In the genomic region with DNA sequence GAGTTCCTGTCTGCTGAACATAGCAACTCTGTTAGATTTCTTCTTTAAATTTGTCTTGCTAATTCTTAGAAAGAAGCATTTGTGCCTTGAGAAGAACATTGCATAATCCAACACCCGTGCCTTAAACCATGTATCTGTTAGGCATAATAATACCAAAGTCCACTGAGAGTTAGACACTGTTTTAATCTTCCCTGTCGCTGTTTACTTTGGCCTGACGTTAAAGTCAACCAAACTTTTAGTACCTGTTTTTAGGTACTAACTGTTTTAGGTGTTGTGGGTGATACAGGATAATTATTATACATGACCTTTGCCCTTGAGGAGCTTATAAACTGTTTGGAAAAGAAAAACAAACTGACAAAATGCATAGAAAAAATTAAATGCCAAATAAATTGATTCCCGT, we compare ENCODE assay signal across 19 cellular contexts. TPM values are rescaled to one million over a fixed set of nuclear protein-coding genes. Genes with fewer than 3 reads are reported as not detected.
DNase-seq lines count a peak whose midpoint lies in the region; ATAC-seq, FAIRE-seq and TF ChIP-seq lines count a peak whose summit lies in the region.
"Had no signal": no experiment of that assay in that cellular context is flagged by ENCODE, and none has a peak within 500 bp of the region (broad histone marks: within the 10 kb centered on the region; RNA-seq: fewer than 3 reads in every experiment).

No MANE protein-coding gene starts in this region.

- intact Hi-C loops in posterior cingulate gyrus (cut with DNase I) (no loop called here), natural killer cell (cut with micrococcal nuclease) (no loop called here)

- FAIRE-seq in GM12892 (lab: Jason Lieb, UNC), result peak; percentile 24
- FAIRE-seq: G401.6 had no signal

- no peaks in the 10 kb centered on the region for H3K79me2 ChIP-seq in OCI-LY3 (ENCODE audit: low read length)

- DNase-seq in GM12892 (ENCODE audit: insufficient read length), result no peak
- peak; percentile 7 for DNase-seq in epithelial cell of proximal tubule (ENCODE audit: low read depth)
- DNase-seq in progenitor cell of endocrine pancreas (ENCODE audit: low spot score, unreplicated experiment), result no peak
- no peak for DNase-seq in posterior cingulate gyrus
- no peak for DNase-seq in natural killer cell
- DNase-seq: activated CD4-positive, alpha-beta T cell treated with anti-CD3 and anti-CD28 coated beads for 4 hours; CD4-positive, CD25-positive, alpha-beta regulatory T cell; effector memory CD8-positive, alpha-beta T cell; midbrain; NCI-H1417 treated with DMSO at 0.1 percent for 48 hours; NCI-H2107; NCI-H510A treated with DMSO at 0.1 percent for 48 hours; uterus had no signal

- TF ChIP-seq POLR2A in GM12892 (IDR thresholded peaks at IDR 0.05; ENCODE audit: low read depth, low read length), result no peak

- H3K4me1 ChIP-seq in OCI-LY3 (ENCODE audit: low read length), result peaks cover 14% of the 10 kb centered on the region
- H3K4me1 ChIP-seq: uterus had no signal

- peaks cover 25% of the 10 kb centered on the region for H3K4me1 Mint-ChIP-seq in progenitor cell of endocrine pancreas (ENCODE audit: low read depth)
- peaks cover 7% of the 10 kb centered on the region for H3K4me1 Mint-ChIP-seq in activated T-helper 17 cell treated with anti-CD3 and anti-CD28 coated beads, Interleukin-2, amount 50 U/mL, for 72 hours
- peaks cover 6 to 9% of the 10 kb centered on the region in 2 donors for H3K4me1 Mint-ChIP-seq in natural killer cell

- H3K27me3 Mint-ChIP-seq in progenitor cell of endocrine pancreas (no peaks in the 10 kb centered on the region), natural killer cell (ENCODE audit: low read depth in 2 of 2) (no peaks in the 10 kb centered on the region)
- no peaks in the 10 kb centered on the region for H3K27me3 Mint-ChIP-seq in activated T-helper 17 cell treated with anti-CD3 and anti-CD28 coated beads, Interleukin-2, amount 50 U/mL, for 72 hours
- H3K27me3 Mint-ChIP-seq: activated naive CD8-positive, alpha-beta T cell; CD4-positive, CD25-positive, alpha-beta regulatory T cell; effector memory CD8-positive, alpha-beta T cell had no signal

- H3K4me3 Mint-ChIP-seq in progenitor cell of endocrine pancreas (ENCODE audit: low read depth) (no peak overlapping the region), natural killer cell (no peak overlapping the region)
- no peak overlapping the region for H3K4me3 Mint-ChIP-seq in activated T-helper 17 cell treated with anti-CD3 and anti-CD28 coated beads, Interleukin-2, amount 50 U/mL, for 72 hours
- H3K4me3 Mint-ChIP-seq: activated naive CD8-positive, alpha-beta T cell; activated T-helper 1 cell treated with anti-CD3 and anti-CD28 coated beads, Interleukin-12 subunit alpha, Interleukin-12 subunit beta, Interleukin-2, Interleukin-4 antibody, amounts not matched to agents 30 ng/mL and 10 ng/mL and 1 ng/mL, durations not matched to agents 14 hours and 24 hours and 36 hours; CD4-positive, CD25-positive, alpha-beta regulatory T cell; effector memory CD8-positive, alpha-beta T cell had no signal

- H3K9me3 Mint-ChIP-seq in progenitor cell of endocrine pancreas (ENCODE audit: low read depth) (peaks cover 6% of the 10 kb centered on the region), natural killer cell (no peaks in the 10 kb centered on the region)
- H3K9me3 Mint-ChIP-seq in activated T-helper 17 cell treated with anti-CD3 and anti-CD28 coated beads, Interleukin-2, amount 50 U/mL, for 72 hours, result no peaks in the 10 kb centered on the region
- H3K9me3 Mint-ChIP-seq: activated T-helper 1 cell treated with anti-CD3 and anti-CD28 coated beads, Interleukin-12 subunit alpha, Interleukin-12 subunit beta, Interleukin-2, Interleukin-4 antibody, amounts not matched to agents 30 ng/mL and 10 ng/mL and 1 ng/mL, durations not matched to agents 14 hours and 24 hours and 36 hours; CD4-positive, CD25-positive, alpha-beta regulatory T cell; effector memory CD8-positive, alpha-beta T cell had no signal

- no peak for TF ChIP-seq CTCF in OCI-LY3 (IDR thresholded peaks at IDR 0.05; ENCODE audit: low read depth, low read length)
- TF ChIP-seq CTCF in epithelial cell of proximal tubule (conservative IDR thresholded peaks at IDR 0.05; ENCODE audit: low read depth, low read length), result no peak
- no peak for TF ChIP-seq CTCF in progenitor cell of endocrine pancreas (IDR thresholded peaks at IDR 0.05; ENCODE audit: unreplicated experiment)
- TF ChIP-seq CTCF in natural killer cell (IDR thresholded peaks at IDR 0.05), result no peak

- H3K4me3 ChIP-seq in OCI-LY3 (ENCODE audit: low read length) (no peak overlapping the region), epithelial cell of proximal tubule (ENCODE audit: low read depth, low read length) (no peak overlapping the region)
- H3K4me3 ChIP-seq: uterus had no signal

- H2AFZ ChIP-seq in OCI-LY3 (ENCODE audit: low read depth, low read length), result no peak overlapping the region

- H3K36me3 Mint-ChIP-seq in progenitor cell of endocrine pancreas (ENCODE audit: insufficient read depth), result peaks cover 17% of the 10 kb centered on the region
- peaks cover 10% of the 10 kb centered on the region for H3K36me3 Mint-ChIP-seq in activated T-helper 17 cell treated with anti-CD3 and anti-CD28 coated beads, Interleukin-2, amount 50 U/mL, for 72 hours (ENCODE audit: low read depth)
- H3K36me3 Mint-ChIP-seq in natural killer cell, result no peaks in the 10 kb centered on the region

- no peak overlapping the region for H3K9ac ChIP-seq in OCI-LY3 (ENCODE audit: low read length)

- H3K27ac ChIP-seq in OCI-LY3 (ENCODE audit: low read length), result no peak overlapping the region
- H3K27ac ChIP-seq: uterus had no signal

- H3K27ac Mint-ChIP-seq in progenitor cell of endocrine pancreas (peak overlapping the region; percentile 53), natural killer cell (no peak overlapping the region)
- no peak overlapping the region for H3K27ac Mint-ChIP-seq in activated T-helper 17 cell treated with anti-CD3 and anti-CD28 coated beads, Interleukin-2, amount 50 U/mL, for 72 hours
- H3K27ac Mint-ChIP-seq: activated naive CD8-positive, alpha-beta T cell; activated T-helper 1 cell treated with anti-CD3 and anti-CD28 coated beads, Interleukin-12 subunit alpha, Interleukin-12 subunit beta, Interleukin-2, Interleukin-4 antibody, amounts not matched to agents 30 ng/mL and 10 ng/mL and 1 ng/mL, durations not matched to agents 14 hours and 24 hours and 36 hours; CD4-positive, CD25-positive, alpha-beta regulatory T cell; effector memory CD8-positive, alpha-beta T cell had no signal

- no peaks in the 10 kb centered on the region for H3K36me3 ChIP-seq in OCI-LY3 (replicated peaks; ENCODE audit: low read depth, low read length)
- H3K36me3 ChIP-seq: uterus had no signal

- H3K9me3 ChIP-seq in OCI-LY3 (ENCODE audit: insufficient read depth, low read length), result no peaks in the 10 kb centered on the region
- H3K9me3 ChIP-seq: uterus had no signal

- H3K4me2 ChIP-seq in OCI-LY3 (ENCODE audit: low read length), result peak overlapping the region; percentile 24; the same call in 1 of the 2 replicates

- H4K20me1 ChIP-seq in OCI-LY3 (ENCODE audit: insufficient read depth, low read length), result no peaks in the 10 kb centered on the region

- ATAC-seq in GM21423 (IDR thresholded peaks at IDR 0.05; ENCODE audit: unreplicated experiment), result no peak
- no peak for ATAC-seq in activated T-helper 17 cell treated with anti-CD3 and anti-CD28 coated beads, Interleukin-2, amount 50 U/mL, for 72 hours (replicated peaks)
- ATAC-seq in natural killer cell, result no peak
- ATAC-seq: effector memory CD8-positive, alpha-beta T cell had no signal

- no peaks in the 10 kb centered on the region for H3K27me3 ChIP-seq in OCI-LY3 (ENCODE audit: low read depth, low read length)
- H3K27me3 ChIP-seq: uterus had no signal

RNA-seq across cellular contexts. Expression of a gene that starts 43.6 kb away (rescaled TPM):
- polyA plus RNA-seq in GM12892 (2012; ENCODE audit: missing spikeins), result 13.1 TPM
- total RNA-seq in epithelial cell of proximal tubule, result 12.6 and 13.3 TPM in 2 replicates
- 50.1 and 50.8 TPM in 2 replicates for total RNA-seq in progenitor cell of endocrine pancreas
- total RNA-seq in activated T-helper 17 cell treated with anti-CD3 and anti-CD28 coated beads, Interleukin-2, amount 50 U/mL, for 72 hours, result 10 to 100 TPM; 16.2 to 21.3 TPM
- total RNA-seq in natural killer cell, result 10 to 100 TPM; 13.6 to 23.2 (median 21.9) TPM
